In the genomic region with DNA sequence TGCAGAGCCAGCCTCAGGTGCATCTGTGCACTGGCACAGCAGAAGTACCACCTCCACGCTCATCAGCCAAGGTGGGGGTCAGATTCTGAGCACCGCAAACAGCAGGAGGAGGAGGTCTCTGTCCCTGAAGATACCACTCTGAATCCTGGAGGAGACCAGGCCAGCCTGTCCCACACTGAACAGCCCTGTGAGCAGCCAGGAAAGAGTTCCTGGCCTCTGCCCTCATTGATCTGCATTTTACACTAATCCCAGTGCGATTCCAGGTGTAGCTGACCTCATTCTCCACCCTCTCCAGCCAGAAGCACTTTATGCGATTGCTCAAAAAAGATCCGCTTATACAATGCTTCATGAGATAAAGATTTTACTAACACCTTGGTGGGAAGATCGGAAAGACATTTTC, we compare ENCODE assay signal across 19 cellular contexts.
DNase-seq lines count a peak whose midpoint lies in the region; ATAC-seq, FAIRE-seq and TF ChIP-seq lines count a peak whose summit lies in the region.
"Had no signal": no experiment of that assay in that cellular context is flagged by ENCODE, and none has a peak within 500 bp of the region (broad histone marks: within the 10 kb centered on the region; RNA-seq: fewer than 3 reads in every experiment).

No MANE protein-coding gene starts in this region.

- peaks cover 0 to 9% (median 7%) of the 10 kb centered on the region in 4 donors for H3K4me1 ChIP-seq in liver (ENCODE audit: control insufficient read depth in 4 of 4, insufficient read depth in 4 of 4, low read length in 3 of 4)
- H3K4me1 ChIP-seq in HepG2 (ENCODE audit: insufficient read depth, low read length) = no peaks in the 10 kb centered on the region
- no peaks in the 10 kb centered on the region for H3K4me1 ChIP-seq in esophagus muscularis mucosa

- 60% methylated on average over 6 of the region's 6 CpGs for WGBS in liver
- 35% methylated on average over 4 of the region's 6 CpGs for WGBS in HepG2 (ENCODE audit: low lambda C conversion rate)
- 94% methylated on average over 6 of the region's 6 CpGs for WGBS in esophagus muscularis mucosa

- H3K27me3 ChIP-seq in liver (ENCODE audit: control insufficient read depth in 4 of 4, insufficient read depth in 4 of 4, low read length in 3 of 4) (no peaks in the 10 kb centered on the region), HepG2 (ENCODE audit: control insufficient read depth in 1 of 2, insufficient read depth in 2 of 2, low read length in 2 of 2) (no peaks in the 10 kb centered on the region; a peak in 1 of 5 replicates), esophagus muscularis mucosa (no peaks in the 10 kb centered on the region)

- intact Hi-C loops in HepG2 (cut with micrococcal nuclease; ENCODE audit: unreplicated experiment) (loop anchor here (5.0 kb wide), 1 partner anchor 287 kb away; no protein-coding TSS in a partner anchor), esophagus muscularis mucosa (cut with DNase I) (no loop called here)

- no TSS peak for BruUV-seq in HepG2 (replicated peaks; lab: Mats Ljungman, UMichigan)

- ATAC-seq in HepG2 = no peak
- ATAC-seq in left lobe of liver = peak; percentile 98
- ATAC-seq in GM21423 (IDR thresholded peaks at IDR 0.05; ENCODE audit: unreplicated experiment) = no peak
- ATAC-seq: HCT116 had no signal

- in situ Hi-C loops in HepG2 (cut with HindIII; ENCODE audit: extremely low pct_ligation_motif_present, low pct_unique_long_range_greater_than_20kb) = no loop called here

- POLR2A ChIA-PET in HepG2 (lab: Yijun Ruan, JAX) = no interaction called here

- no peak overlapping the region for H3K27ac ChIP-seq in liver (ENCODE audit: low read depth in 1 of 2, low read length in 2 of 2)
- no peak overlapping the region for H3K27ac ChIP-seq in HepG2 (ENCODE audit: extremely low read length, insufficient read depth, low read length)
- H3K27ac ChIP-seq in esophagus muscularis mucosa (replicated peaks in 1 of 4) = no peak overlapping the region
- H3K27ac ChIP-seq: GM23248 had no signal

- no peak for TF ChIP-seq RAD21 in liver (IDR thresholded peaks at IDR 0.05)
- TF ChIP-seq RAD21 in HepG2 (CRISPR knock-in tag; IDR thresholded peaks at IDR 0.05) = no peak

- no peaks in the 10 kb centered on the region for H4K20me1 ChIP-seq in HepG2 (ENCODE audit: insufficient read depth, low read length)

- no peaks in the 10 kb centered on the region for H3K9me3 ChIP-seq in liver (ENCODE audit: control insufficient read depth in 4 of 4, low read length in 3 of 4)
- H3K9me3 ChIP-seq in HepG2 (ENCODE audit: low read length) = no peaks in the 10 kb centered on the region
- no peaks in the 10 kb centered on the region for H3K9me3 ChIP-seq in esophagus muscularis mucosa

- H2AFZ ChIP-seq in HepG2 (ENCODE audit: low read length) = no peak overlapping the region
- H2AFZ ChIP-seq: GM23248 had no signal

- TF ChIP-seq POLR2A in HepG2 (IDR thresholded peaks at IDR 0.05; ENCODE audit: insufficient read depth in 1 of 2, low read depth in 2 of 2, low read length in 2 of 2) = no peak
- TF ChIP-seq POLR2A in esophagus muscularis mucosa (IDR thresholded peaks at IDR 0.05; ENCODE audit: low read depth) = no peak

- CTCF ChIA-PET in HepG2 (lab: Yijun Ruan, JAX; ENCODE audit: low intra/inter-chr PET ratio, low total read pairs) = no interaction called here

- no peaks in the 10 kb centered on the region for H3K36me3 ChIP-seq in liver (ENCODE audit: control insufficient read depth in 4 of 4, insufficient read depth in 3 of 4, low read depth in 1 of 4, low read length in 3 of 4)
- no peaks in the 10 kb centered on the region for H3K36me3 ChIP-seq in HepG2 (replicated peaks in 1 of 2; ENCODE audit: control insufficient read depth in 1 of 2, insufficient read depth in 2 of 2, low read length in 2 of 2)
- no peaks in the 10 kb centered on the region for H3K36me3 ChIP-seq in esophagus muscularis mucosa

- TF ChIP-seq CTCF in liver (IDR thresholded peaks at IDR 0.05; ENCODE audit: low read depth, low read length, missing input control) = no peak
- no peak for TF ChIP-seq CTCF in HepG2 (CRISPR knock-in tag; IDR thresholded peaks at IDR 0.05)
- no peak for TF ChIP-seq CTCF in esophagus muscularis mucosa (IDR thresholded peaks at IDR 0.05)

- H3K4me3 ChIP-seq in liver (ENCODE audit: low read depth in 1 of 3, low read length in 3 of 3) (no peak overlapping the region), HepG2 (replicated peaks in 1 of 3; ENCODE audit: insufficient read depth in 1 of 3, low read depth in 2 of 3, low read length in 3 of 3) (no peak overlapping the region), esophagus muscularis mucosa (no peak overlapping the region)
- H3K4me3 ChIP-seq: GM23248 had no signal

- TF ChIP-seq EP300 in HepG2 (IDR thresholded peaks at IDR 0.05; ENCODE audit: low read depth in 2 of 2, low read length in 2 of 2) (no peak), HepG2 (CRISPR knock-in tag; IDR thresholded peaks at IDR 0.05; ENCODE audit: borderline replicate concordance) (no peak), esophagus muscularis mucosa (IDR thresholded peaks at IDR 0.05) (no peak)

- no peaks in the 10 kb centered on the region for H3K79me2 ChIP-seq in HepG2 (ENCODE audit: insufficient read depth, low read length)

- no peak for FAIRE-seq in HepG2 (lab: Jason Lieb, UNC)
- FAIRE-seq: GM12891, GM18507 had no signal

- DNase-seq in HepG2 (ENCODE audit: low spot score) (no peak), esophagus muscularis mucosa (ENCODE audit: extremely low spot score) (peak; percentile 84), left lobe of liver (ENCODE audit: low spot score) (peak; percentile 57), SKM-1 treated with dmso at 0.1 percent for 144 hours (lab: John Stamatoyannopoulos, UW; ENCODE audit: unreplicated experiment) (no peak), NCI-H1417 treated with DMSO at 0.1 percent for 48 hours (lab: John Stamatoyannopoulos, UW) (no peak)
- DNase-seq: C1 segment of cervical spinal cord; Calu3; CD4-positive, alpha-beta memory T cell; COR-L47; DMS53; DMS79 treated with DMSO at 0.1 percent for 48 hours; GF-D8; GM23248; H9 had no signal

- H3K4me2 ChIP-seq in HepG2 (ENCODE audit: low read depth, low read length) = no peak overlapping the region

- H3K9ac ChIP-seq in liver (ENCODE audit: low read depth in 1 of 2, low read length in 2 of 2) (no peak overlapping the region), HepG2 (ENCODE audit: insufficient read depth, low read depth, low read length) (no peak overlapping the region)
- H3K9ac ChIP-seq: GM23248 had no signal

TF ChIP-seq in liver, 16 proteins besides CTCF, POLR2A, EP300 and RAD21:
- TF ChIP-seq HNF4A (conservative IDR thresholded peaks at IDR 0.05) = peak; percentile 8 to 48
- peak in 1 of 2 donors; percentile 32 for TF ChIP-seq RXRA (IDR thresholded peaks at IDR 0.05)
- no peak for TF ChIP-seq FOXA2 (IDR thresholded peaks at IDR 0.05)
- no peak for TF ChIP-seq SP1 (IDR thresholded peaks at IDR 0.05)
- TF ChIP-seq FOXA1 (IDR thresholded peaks at IDR 0.05) = no peak
- no peak for TF ChIP-seq YY1 (IDR thresholded peaks at IDR 0.05)
- no peak for TF ChIP-seq ZBTB33 (IDR thresholded peaks at IDR 0.05)

TF ChIP-seq in HepG2, 621 proteins besides CTCF, POLR2A, EP300 and RAD21:
- TF ChIP-seq HIVEP1 (CRISPR knock-in tag; IDR thresholded peaks at IDR 0.05) (no peak), EHMT2 (IDR thresholded peaks at IDR 0.05; ENCODE audit: borderline replicate concordance, low read depth, low read length) (no peak), PCBP1 (IDR thresholded peaks at IDR 0.05; ENCODE audit: borderline replicate concordance, low read depth, low read length) (no peak), HINFP (CRISPR knock-in tag; IDR thresholded peaks at IDR 0.05; ENCODE audit: low read depth) (no peak), ZNF33B (CRISPR knock-in tag; IDR thresholded peaks at IDR 0.05) (no peak), RFX5 (IDR thresholded peaks at IDR 0.05; ENCODE audit: low read depth, low read length) (no peak), TBX2 (CRISPR knock-in tag; IDR thresholded peaks at IDR 0.05; ENCODE audit: borderline replicate concordance) (no peak), ZNF160 (CRISPR knock-in tag; IDR thresholded peaks at IDR 0.05) (no peak)
- TF ChIP-seq, protein P1, sequence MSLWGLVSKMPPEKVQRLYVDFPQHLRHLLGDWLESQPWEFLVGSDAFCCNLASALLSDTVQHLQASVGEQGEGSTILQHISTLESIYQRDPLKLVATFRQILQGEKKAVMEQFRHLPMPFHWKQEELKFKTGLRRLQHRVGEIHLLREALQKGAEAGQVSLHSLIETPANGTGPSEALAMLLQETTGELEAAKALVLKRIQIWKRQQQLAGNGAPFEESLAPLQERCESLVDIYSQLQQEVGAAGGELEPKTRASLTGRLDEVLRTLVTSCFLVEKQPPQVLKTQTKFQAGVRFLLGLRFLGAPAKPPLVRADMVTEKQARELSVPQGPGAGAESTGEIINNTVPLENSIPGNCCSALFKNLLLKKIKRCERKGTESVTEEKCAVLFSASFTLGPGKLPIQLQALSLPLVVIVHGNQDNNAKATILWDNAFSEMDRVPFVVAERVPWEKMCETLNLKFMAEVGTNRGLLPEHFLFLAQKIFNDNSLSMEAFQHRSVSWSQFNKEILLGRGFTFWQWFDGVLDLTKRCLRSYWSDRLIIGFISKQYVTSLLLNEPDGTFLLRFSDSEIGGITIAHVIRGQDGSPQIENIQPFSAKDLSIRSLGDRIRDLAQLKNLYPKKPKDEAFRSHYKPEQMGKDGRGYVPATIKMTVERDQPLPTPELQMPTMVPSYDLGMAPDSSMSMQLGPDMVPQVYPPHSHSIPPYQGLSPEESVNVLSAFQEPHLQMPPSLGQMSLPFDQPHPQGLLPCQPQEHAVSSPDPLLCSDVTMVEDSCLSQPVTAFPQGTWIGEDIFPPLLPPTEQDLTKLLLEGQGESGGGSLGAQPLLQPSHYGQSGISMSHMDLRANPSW (CRISPR knock-in tag; IDR thresholded peaks at IDR 0.05; ENCODE audit: borderline replicate concordance) = no peak

Comparison
In these comparisons a context has a peak if more than half of its experiments do, and no peak if none do; other contexts are left out.
1. DNase-seq: peak in esophagus muscularis mucosa (single experiment) and left lobe of liver (single experiment); none in HepG2 (single experiment), SKM-1 treated with dmso at 0.1 percent for 144 hours (single experiment) and NCI-H1417 treated with DMSO at 0.1 percent for 48 hours (single experiment).